In the genomic region with DNA sequence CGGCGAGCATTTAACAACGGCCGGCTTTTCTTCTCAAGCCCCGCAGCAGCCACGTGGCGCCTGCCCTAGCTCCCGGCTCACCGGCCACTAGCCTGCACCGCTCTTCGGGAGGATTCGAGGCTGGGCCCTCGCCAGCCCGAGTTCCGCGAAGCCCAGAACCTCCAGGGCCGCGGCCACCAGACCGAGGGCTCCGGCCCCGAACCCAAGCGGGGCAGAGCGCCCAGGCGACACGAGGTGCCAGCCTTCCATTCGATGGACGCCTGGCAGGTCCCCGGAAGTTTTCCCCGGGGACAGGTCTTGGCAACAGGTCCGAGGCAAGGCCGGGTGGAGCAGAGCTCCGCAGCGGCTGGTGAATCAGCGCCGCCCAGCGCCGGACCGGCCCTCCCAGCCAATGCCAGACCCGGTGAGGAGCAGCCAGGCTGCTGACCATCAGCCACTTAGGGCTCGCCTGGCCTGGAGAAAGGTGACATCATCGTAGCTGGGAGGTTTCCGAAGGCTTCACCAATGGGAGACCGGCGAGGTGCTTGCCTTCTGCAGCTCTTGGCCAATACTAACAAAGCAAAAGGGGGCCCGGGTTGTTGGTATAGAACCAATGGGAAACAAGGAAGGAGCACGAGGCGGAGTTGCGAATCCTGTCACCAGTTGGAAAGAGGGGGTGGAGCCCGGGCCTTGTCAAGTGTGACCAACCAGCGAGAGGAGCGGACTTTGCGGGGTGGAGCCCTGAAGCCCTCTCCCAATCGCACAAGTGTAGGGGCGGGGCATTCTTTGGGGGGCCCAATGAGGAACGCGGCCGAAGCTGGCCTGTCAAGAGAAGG, we compare ENCODE assay signal across 1 cellular context.
A peak's percentile ranks its signal among the peaks of the same experiment; 100 is the strongest.
TF ChIP-seq lines count a peak whose summit lies in the region.

No MANE protein-coding gene starts in this region.

TF ChIP-seq in HepG2, 621 proteins besides CTCF, POLR2A, EP300 and RAD21 (continued from another document and continues in another):
- TF ChIP-seq, protein P1, sequence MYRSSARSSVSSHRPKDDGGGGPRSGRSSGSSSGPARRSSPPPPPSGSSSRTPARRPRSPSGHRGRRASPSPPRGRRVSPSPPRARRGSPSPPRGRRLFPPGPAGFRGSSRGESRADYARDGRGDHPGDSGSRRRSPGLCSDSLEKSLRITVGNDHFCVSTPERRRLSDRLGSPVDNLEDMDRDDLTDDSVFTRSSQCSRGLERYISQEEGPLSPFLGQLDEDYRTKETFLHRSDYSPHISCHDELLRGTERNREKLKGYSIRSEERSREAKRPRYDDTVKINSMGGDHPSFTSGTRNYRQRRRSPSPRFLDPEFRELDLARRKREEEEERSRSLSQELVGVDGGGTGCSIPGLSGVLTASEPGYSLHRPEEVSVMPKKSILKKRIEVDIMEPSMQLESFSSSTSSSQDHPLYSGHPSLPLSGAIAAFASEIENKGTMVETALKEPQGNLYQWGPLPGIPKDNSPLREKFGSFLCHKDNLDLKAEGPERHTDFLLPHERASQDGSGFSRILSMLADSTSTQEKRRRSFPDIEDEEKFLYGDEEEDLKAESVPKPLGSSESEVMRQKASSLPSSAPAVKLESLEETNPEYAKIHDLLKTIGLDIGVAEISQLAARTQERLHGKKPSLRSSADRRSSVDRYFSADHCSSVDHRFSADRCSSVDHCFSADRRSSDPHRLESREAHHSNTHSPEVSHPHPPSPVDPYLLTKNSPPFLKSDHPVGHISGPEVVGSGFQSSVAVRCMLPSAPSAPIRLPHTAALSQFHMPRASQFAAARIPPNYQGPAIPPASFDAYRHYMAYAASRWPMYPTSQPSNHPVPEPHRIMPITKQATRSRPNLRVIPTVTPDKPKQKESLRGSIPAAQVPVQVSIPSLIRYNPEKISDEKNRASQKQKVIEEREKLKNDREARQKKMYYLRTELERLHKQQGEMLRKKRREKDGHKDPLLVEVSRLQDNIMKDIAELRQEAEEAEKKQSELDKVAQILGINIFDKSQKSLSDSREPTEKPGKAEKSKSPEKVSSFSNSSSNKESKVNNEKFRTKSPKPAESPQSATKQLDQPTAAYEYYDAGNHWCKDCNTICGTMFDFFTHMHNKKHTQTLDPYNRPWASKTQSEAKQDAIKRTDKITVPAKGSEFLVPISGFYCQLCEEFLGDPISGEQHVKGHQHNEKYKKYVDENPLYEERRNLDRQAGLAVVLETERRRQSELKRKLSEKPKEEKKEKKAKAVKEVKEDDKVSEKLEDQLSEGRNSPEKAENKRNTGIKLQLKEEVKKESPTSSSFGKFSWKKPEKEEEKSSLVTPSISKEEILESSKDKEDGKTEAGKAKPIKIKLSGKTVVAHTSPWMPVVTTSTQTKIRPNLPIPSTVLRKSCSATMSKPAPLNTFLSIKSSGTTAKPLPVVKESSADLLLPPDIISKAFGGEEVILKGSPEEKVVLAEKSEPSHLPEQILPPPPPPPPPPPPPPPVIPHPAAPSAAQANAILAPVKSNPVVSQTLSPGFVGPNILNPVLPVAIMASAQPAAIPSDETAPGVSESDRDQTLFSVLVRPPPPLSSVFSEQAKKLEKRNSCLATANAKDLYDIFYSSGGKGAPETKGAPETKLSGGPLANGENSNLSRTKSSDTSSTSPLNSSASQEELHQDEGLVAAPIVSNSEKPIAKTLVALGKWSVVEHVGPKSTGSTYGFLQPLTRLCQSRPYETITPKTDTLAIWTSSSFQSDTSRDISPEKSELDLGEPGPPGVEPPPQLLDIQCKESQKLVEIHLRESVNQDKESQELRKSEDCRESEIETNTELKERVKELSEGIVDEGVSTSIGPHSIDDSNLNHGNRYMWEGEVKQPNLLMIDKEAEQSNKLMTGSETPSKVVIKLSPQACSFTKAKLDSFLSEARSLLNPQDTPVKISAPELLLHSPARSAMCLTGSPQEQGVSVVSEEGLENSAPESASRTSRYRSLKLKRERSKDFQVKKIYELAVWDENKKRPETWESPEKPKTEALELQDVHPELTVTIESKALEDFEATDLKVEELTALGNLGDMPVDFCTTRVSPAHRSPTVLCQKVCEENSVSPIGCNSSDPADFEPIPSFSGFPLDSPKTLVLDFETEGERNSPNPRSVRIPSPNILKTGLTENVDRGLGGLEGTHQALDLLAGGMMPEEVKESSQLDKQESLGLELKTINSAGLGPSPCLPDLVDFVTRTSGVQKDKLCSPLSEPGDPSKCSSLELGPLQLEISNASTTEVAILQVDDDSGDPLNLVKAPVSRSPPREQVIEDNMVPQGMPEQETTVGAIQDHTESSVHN (CRISPR knock-in tag; IDR thresholded peaks at IDR 0.05), result peak; percentile 97
- TF ChIP-seq, protein P2, sequence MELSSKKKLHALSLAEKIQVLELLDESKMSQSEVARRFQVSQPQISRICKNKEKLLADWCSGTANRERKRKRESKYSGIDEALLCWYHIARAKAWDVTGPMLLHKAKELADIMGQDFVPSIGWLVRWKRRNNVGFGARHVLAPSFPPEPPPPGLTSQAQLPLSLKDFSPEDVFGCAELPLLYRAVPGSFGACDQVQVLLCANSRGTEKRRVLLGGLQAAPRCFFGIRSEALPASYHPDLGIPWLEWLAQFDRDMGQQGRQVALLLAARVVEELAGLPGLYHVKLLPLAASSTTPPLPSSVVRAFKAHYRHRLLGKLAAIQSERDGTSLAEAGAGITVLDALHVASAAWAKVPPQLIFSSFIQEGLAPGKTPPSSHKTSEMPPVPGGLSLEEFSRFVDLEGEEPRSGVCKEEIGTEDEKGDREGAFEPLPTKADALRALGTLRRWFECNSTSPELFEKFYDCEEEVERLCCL (CRISPR knock-in tag; IDR thresholded peaks at IDR 0.05; ENCODE audit: borderline replicate concordance), result peak; percentile 87; the same call in 1 of the 2 replicates
- TF ChIP-seq ZNF263 (CRISPR knock-in tag; IDR thresholded peaks at IDR 0.05), result peak; percentile 65
- TF ChIP-seq MIXL1 (CRISPR knock-in tag; IDR thresholded peaks at IDR 0.05), result peak; percentile 30; the same call in 1 of the 2 replicates
- TF ChIP-seq SALL1 (CRISPR knock-in tag; IDR thresholded peaks at IDR 0.05), result peak; percentile 91
- TF ChIP-seq NRL (CRISPR knock-in tag; IDR thresholded peaks at IDR 0.05; ENCODE audit: borderline replicate concordance), result peak; percentile 93
- TF ChIP-seq EZH2 (conservative IDR thresholded peaks at IDR 0.05; ENCODE audit: low read depth, low read length), result no peak
- TF ChIP-seq CREBL2 (CRISPR knock-in tag; IDR thresholded peaks at IDR 0.05; ENCODE audit: borderline replicate concordance), result peak; percentile 54; the same call in 1 of the 2 replicates
- TF ChIP-seq ZNF205 (CRISPR knock-in tag; IDR thresholded peaks at IDR 0.05), result peak; percentile 85
- TF ChIP-seq HOXA7 (CRISPR knock-in tag; IDR thresholded peaks at IDR 0.05), result no peak
- TF ChIP-seq, protein P3, sequence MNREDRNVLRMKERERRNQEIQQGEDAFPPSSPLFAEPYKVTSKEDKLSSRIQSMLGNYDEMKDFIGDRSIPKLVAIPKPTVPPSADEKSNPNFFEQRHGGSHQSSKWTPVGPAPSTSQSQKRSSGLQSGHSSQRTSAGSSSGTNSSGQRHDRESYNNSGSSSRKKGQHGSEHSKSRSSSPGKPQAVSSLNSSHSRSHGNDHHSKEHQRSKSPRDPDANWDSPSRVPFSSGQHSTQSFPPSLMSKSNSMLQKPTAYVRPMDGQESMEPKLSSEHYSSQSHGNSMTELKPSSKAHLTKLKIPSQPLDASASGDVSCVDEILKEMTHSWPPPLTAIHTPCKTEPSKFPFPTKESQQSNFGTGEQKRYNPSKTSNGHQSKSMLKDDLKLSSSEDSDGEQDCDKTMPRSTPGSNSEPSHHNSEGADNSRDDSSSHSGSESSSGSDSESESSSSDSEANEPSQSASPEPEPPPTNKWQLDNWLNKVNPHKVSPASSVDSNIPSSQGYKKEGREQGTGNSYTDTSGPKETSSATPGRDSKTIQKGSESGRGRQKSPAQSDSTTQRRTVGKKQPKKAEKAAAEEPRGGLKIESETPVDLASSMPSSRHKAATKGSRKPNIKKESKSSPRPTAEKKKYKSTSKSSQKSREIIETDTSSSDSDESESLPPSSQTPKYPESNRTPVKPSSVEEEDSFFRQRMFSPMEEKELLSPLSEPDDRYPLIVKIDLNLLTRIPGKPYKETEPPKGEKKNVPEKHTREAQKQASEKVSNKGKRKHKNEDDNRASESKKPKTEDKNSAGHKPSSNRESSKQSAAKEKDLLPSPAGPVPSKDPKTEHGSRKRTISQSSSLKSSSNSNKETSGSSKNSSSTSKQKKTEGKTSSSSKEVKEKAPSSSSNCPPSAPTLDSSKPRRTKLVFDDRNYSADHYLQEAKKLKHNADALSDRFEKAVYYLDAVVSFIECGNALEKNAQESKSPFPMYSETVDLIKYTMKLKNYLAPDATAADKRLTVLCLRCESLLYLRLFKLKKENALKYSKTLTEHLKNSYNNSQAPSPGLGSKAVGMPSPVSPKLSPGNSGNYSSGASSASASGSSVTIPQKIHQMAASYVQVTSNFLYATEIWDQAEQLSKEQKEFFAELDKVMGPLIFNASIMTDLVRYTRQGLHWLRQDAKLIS (CRISPR knock-in tag; IDR thresholded peaks at IDR 0.05), result peak; percentile 86; the same call in 1 of the 2 replicates
- peak; percentile 86; the same call in 1 of the 2 replicates for TF ChIP-seq CBX5 (CRISPR knock-in tag; IDR thresholded peaks at IDR 0.05; ENCODE audit: borderline replicate concordance)
- TF ChIP-seq HMGXB3 (CRISPR knock-in tag; IDR thresholded peaks at IDR 0.05; ENCODE audit: borderline replicate concordance), result peak; percentile 9; the same call in 1 of the 2 replicates
- no peak for TF ChIP-seq ZBTB39 (CRISPR knock-in tag; IDR thresholded peaks at IDR 0.05)
- TF ChIP-seq NR3C1 (CRISPR knock-in tag; IDR thresholded peaks at IDR 0.05), result 0 out of 2 replicates have a peak, but pooled peaks have one; percentile 13
- TF ChIP-seq, protein P4, sequence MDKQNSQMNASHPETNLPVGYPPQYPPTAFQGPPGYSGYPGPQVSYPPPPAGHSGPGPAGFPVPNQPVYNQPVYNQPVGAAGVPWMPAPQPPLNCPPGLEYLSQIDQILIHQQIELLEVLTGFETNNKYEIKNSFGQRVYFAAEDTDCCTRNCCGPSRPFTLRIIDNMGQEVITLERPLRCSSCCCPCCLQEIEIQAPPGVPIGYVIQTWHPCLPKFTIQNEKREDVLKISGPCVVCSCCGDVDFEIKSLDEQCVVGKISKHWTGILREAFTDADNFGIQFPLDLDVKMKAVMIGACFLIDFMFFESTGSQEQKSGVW (CRISPR knock-in tag; IDR thresholded peaks at IDR 0.05; ENCODE audit: borderline replicate concordance), result no peak; the same call in 1 of the 2 replicates
- TF ChIP-seq ZSCAN31 (CRISPR knock-in tag; IDR thresholded peaks at IDR 0.05; ENCODE audit: low read depth), result peak; percentile 94
- peak; percentile 91; the same call in 1 of the 2 replicates for TF ChIP-seq ZFP41 (CRISPR knock-in tag; IDR thresholded peaks at IDR 0.05; ENCODE audit: borderline replicate concordance)
- peak; percentile 97 for TF ChIP-seq ZFP36L1 (CRISPR knock-in tag; IDR thresholded peaks at IDR 0.05)
- TF ChIP-seq RARA (CRISPR knock-in tag; IDR thresholded peaks at IDR 0.05), result peak; percentile 58
- TF ChIP-seq ZBTB14 (CRISPR knock-in tag; IDR thresholded peaks at IDR 0.05), result no peak; the same call in 1 of the 2 replicates
- no peak for TF ChIP-seq ZNF207 (IDR thresholded peaks at IDR 0.05; ENCODE audit: borderline replicate concordance)
- TF ChIP-seq ZNF12 (CRISPR knock-in tag; IDR thresholded peaks at IDR 0.05), result peak; percentile 82; the same call in 1 of the 2 replicates
- no peak; the same call in 1 of the 2 replicates for TF ChIP-seq MTF2 (CRISPR knock-in tag; IDR thresholded peaks at IDR 0.05; ENCODE audit: borderline replicate concordance)
- TF ChIP-seq PPARG (CRISPR knock-in tag; conservative IDR thresholded peaks at IDR 0.05), result peak; percentile 72
- no peak for TF ChIP-seq ATAD3A (CRISPR knock-in tag; IDR thresholded peaks at IDR 0.05)
